ENCODE assay signal across 1 cellular context in the genomic region with DNA sequence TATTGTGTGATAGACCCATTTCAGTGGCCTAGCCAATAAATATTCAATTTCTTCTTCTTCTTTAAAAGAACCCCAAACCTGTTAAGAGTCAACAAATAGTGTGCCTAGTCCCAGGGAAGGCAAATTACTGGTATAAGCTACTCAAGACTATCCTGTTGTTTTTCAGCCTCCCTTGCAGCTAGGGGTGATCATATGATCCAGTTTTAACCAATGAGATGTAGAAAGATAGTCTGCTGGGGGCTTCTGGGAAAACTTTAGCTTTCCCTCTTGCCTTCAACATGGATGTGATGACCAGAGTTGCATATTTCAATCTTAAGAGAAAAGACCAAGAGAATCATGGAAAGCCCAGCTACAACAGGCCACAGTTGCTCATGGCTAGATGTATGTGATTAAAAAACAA.
TF ChIP-seq lines count a peak whose summit lies in the region.

No MANE protein-coding gene starts in this region.

TF ChIP-seq in GM23338, 12 proteins besides CTCF, POLR2A, EP300 and RAD21 (continued from another document):
- TF ChIP-seq, protein P1, sequence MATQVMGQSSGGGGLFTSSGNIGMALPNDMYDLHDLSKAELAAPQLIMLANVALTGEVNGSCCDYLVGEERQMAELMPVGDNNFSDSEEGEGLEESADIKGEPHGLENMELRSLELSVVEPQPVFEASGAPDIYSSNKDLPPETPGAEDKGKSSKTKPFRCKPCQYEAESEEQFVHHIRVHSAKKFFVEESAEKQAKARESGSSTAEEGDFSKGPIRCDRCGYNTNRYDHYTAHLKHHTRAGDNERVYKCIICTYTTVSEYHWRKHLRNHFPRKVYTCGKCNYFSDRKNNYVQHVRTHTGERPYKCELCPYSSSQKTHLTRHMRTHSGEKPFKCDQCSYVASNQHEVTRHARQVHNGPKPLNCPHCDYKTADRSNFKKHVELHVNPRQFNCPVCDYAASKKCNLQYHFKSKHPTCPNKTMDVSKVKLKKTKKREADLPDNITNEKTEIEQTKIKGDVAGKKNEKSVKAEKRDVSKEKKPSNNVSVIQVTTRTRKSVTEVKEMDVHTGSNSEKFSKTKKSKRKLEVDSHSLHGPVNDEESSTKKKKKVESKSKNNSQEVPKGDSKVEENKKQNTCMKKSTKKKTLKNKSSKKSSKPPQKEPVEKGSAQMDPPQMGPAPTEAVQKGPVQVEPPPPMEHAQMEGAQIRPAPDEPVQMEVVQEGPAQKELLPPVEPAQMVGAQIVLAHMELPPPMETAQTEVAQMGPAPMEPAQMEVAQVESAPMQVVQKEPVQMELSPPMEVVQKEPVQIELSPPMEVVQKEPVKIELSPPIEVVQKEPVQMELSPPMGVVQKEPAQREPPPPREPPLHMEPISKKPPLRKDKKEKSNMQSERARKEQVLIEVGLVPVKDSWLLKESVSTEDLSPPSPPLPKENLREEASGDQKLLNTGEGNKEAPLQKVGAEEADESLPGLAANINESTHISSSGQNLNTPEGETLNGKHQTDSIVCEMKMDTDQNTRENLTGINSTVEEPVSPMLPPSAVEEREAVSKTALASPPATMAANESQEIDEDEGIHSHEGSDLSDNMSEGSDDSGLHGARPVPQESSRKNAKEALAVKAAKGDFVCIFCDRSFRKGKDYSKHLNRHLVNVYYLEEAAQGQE (IDR thresholded peaks at IDR 0.05; ENCODE audit: unreplicated experiment), result no peak
- no peak for TF ChIP-seq NANOG (IDR thresholded peaks at IDR 0.05; ENCODE audit: borderline replicate concordance)
- TF ChIP-seq JUNB (IDR thresholded peaks at IDR 0.05; ENCODE audit: unreplicated experiment), result no peak
- TF ChIP-seq, protein P2, sequence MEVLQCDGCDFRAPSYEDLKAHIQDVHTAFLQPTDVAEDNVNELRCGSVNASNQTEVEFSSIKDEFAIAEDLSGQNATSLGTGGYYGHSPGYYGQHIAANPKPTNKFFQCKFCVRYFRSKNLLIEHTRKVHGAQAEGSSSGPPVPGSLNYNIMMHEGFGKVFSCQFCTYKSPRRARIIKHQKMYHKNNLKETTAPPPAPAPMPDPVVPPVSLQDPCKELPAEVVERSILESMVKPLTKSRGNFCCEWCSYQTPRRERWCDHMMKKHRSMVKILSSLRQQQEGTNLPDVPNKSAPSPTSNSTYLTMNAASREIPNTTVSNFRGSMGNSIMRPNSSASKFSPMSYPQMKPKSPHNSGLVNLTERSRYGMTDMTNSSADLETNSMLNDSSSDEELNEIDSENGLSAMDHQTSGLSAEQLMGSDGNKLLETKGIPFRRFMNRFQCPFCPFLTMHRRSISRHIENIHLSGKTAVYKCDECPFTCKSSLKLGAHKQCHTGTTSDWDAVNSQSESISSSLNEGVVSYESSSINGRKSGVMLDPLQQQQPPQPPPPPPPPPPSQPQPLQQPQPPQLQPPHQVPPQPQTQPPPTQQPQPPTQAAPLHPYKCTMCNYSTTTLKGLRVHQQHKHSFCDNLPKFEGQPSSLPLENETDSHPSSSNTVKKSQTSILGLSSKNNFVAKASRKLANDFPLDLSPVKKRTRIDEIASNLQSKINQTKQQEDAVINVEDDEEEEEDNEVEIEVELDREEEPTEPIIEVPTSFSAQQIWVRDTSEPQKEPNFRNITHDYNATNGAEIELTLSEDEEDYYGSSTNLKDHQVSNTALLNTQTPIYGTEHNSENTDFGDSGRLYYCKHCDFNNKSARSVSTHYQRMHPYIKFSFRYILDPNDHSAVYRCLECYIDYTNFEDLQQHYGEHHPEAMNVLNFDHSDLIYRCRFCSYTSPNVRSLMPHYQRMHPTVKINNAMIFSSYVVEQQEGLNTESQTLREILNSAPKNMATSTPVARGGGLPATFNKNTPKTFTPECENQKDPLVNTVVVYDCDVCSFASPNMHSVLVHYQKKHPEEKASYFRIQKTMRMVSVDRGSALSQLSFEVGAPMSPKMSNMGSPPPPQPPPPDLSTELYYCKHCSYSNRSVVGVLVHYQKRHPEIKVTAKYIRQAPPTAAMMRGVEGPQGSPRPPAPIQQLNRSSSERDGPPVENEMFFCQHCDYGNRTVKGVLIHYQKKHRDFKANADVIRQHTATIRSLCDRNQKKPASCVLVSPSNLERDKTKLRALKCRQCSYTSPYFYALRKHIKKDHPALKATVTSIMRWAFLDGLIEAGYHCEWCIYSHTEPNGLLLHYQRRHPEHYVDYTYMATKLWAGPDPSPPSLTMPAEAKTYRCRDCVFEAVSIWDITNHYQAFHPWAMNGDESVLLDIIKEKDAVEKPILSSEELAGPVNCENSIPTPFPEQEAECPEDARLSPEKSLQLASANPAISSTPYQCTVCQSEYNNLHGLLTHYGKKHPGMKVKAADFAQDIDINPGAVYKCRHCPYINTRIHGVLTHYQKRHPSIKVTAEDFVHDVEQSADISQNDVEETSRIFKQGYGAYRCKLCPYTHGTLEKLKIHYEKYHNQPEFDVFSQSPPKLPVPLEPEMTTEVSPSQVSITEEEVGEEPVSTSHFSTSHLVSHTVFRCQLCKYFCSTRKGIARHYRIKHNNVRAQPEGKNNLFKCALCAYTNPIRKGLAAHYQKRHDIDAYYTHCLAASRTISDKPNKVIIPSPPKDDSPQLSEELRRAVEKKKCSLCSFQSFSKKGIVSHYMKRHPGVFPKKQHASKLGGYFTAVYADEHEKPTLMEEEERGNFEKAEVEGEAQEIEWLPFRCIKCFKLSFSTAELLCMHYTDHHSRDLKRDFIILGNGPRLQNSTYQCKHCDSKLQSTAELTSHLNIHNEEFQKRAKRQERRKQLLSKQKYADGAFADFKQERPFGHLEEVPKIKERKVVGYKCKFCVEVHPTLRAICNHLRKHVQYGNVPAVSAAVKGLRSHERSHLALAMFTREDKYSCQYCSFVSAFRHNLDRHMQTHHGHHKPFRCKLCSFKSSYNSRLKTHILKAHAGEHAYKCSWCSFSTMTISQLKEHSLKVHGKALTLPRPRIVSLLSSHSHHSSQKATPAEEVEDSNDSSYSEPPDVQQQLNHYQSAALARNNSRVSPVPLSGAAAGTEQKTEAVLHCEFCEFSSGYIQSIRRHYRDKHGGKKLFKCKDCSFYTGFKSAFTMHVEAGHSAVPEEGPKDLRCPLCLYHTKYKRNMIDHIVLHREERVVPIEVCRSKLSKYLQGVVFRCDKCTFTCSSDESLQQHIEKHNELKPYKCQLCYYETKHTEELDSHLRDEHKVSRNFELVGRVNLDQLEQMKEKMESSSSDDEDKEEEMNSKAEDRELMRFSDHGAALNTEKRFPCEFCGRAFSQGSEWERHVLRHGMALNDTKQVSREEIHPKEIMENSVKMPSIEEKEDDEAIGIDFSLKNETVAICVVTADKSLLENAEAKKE (CRISPR knock-in tag; IDR thresholded peaks at IDR 0.05), result no peak
- no peak for TF ChIP-seq EZH2phosphoT487 (IDR thresholded peaks at IDR 0.05; ENCODE audit: unreplicated experiment)
